Comparison of ENCODE assay signal across 10 cellular contexts in the genomic region with DNA sequence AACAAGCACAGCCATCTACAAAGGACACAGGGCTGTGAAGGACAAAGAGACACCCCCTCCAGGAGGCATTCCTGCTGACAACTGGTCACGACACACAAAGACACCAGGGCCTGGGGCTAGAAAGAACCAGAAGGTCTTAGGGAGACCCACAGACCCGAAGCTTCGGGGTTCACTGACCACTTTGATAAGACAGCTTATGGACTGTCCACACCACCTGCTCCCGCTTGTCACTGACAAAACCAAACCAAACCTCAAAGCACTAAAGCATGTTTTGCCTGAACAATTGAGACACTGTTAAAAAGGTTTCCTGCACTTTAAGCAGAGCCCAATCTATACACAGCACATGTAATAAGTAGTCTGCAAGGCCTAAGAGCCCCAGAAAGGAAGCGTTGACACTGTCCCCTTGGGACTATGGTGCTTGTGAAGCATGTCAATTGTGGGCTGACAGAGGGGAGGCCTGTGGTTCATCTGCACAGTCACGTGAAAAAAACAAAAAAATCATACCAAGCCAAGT.
DNase-seq lines count a peak whose midpoint lies in the region; ATAC-seq and TF ChIP-seq lines count a peak whose summit lies in the region.
"Had no signal": no experiment of that assay in that cellular context is flagged by ENCODE, and none has a peak within 500 bp of the region (broad histone marks: within the 10 kb centered on the region; RNA-seq: fewer than 3 reads in every experiment).

No MANE protein-coding gene starts in this region.

- TF ChIP-seq POLR2A in heart left ventricle (IDR thresholded peaks at IDR 0.05): no peak

- H3K36me3 ChIP-seq in heart left ventricle: peaks cover 0 to 24% (median 10%) of the 10 kb centered on the region in 9 donors

- no peaks in the 10 kb centered on the region for H3K9me3 Mint-ChIP-seq in stimulated activated effector memory CD8-positive, alpha-beta T cell treated with anti-CD3 and anti-CD28 coated beads, Interleukin-12 subunit alpha, Interleukin-12 subunit beta, amount 100 ng/mL, for 72 hours

- H3K27ac Mint-ChIP-seq in stimulated activated effector memory CD8-positive, alpha-beta T cell treated with anti-CD3 and anti-CD28 coated beads, Interleukin-12 subunit alpha, Interleukin-12 subunit beta, amount 100 ng/mL, for 72 hours: no peak overlapping the region

- H3K27me3 ChIP-seq in heart left ventricle: no peaks in the 10 kb centered on the region
- H3K27me3 ChIP-seq in dorsolateral prefrontal cortex: no peaks in the 10 kb centered on the region

- DNase-seq in Right ventricle myocardium superior: peak; percentile 13
- DNase-seq in heart left ventricle: no peak
- peak; percentile 96 for DNase-seq in NAMALWA (ENCODE audit: low spot score)
- peak in 1 of 2 donors; percentile 46 for DNase-seq in stimulated activated effector memory CD8-positive, alpha-beta T cell treated with anti-CD3 and anti-CD28 coated beads, Interleukin-12 subunit alpha, Interleukin-12 subunit beta, amount 100 ng/mL, for 72 hours (ENCODE audit: low spot score in 2 of 2)
- no peak for DNase-seq in dorsolateral prefrontal cortex
- DNase-seq in activated gamma-delta T cell treated with Interleukin-2 at 50 U/mL for 16 hours: no peak
- DNase-seq in activated T-cell treated with anti-CD3 and anti-CD28 coated beads, Interleukin-2, amount 50 U/mL, for 48 hours: no peak
- DNase-seq: lower lobe of right lung, NCI-H510A had no signal

- H3K4me1 ChIP-seq in heart left ventricle: peaks cover 0 to 5% (median 0%) of the 10 kb centered on the region in 12 donors
- H3K4me1 ChIP-seq: lower lobe of right lung had no signal

- H3K4me3 ChIP-seq in heart left ventricle: no peak overlapping the region
- no peak overlapping the region for H3K4me3 ChIP-seq in dorsolateral prefrontal cortex
- H3K4me3 ChIP-seq: lower lobe of right lung had no signal

- ATAC-seq in Right ventricle myocardium superior (ENCODE audit: poor library complexity): peak; percentile 18
- no peak for ATAC-seq in heart left ventricle
- ATAC-seq in HG02759 (IDR thresholded peaks at IDR 0.05; ENCODE audit: unreplicated experiment): peak; percentile 99
- ATAC-seq in stimulated activated effector memory CD8-positive, alpha-beta T cell treated with anti-CD3 and anti-CD28 coated beads, Interleukin-12 subunit alpha, Interleukin-12 subunit beta, amount 100 ng/mL, for 72 hours: peak; percentile 34
- ATAC-seq: lower lobe of right lung had no signal

- H3K36me3 Mint-ChIP-seq in stimulated activated effector memory CD8-positive, alpha-beta T cell treated with anti-CD3 and anti-CD28 coated beads, Interleukin-12 subunit alpha, Interleukin-12 subunit beta, amount 100 ng/mL, for 72 hours: peaks cover 29% of the 10 kb centered on the region

- H3K9me3 ChIP-seq in heart left ventricle: no peaks in the 10 kb centered on the region
- H3K9me3 ChIP-seq: lower lobe of right lung had no signal

- WGBS in heart left ventricle, 4 donors: 70 to 73% (median 71%) methylated on average over 6 of the region's 6 CpGs

- intact Hi-C loops in Right ventricle myocardium superior (cut with DNase I): no loop called here
- intact Hi-C loops in heart left ventricle (cut with DNase I): no loop called here
- intact Hi-C loops in dorsolateral prefrontal cortex (cut with DNase I): no loop called here

- TF ChIP-seq CTCF in heart left ventricle (IDR thresholded peaks at IDR 0.05) (no peak), dorsolateral prefrontal cortex (IDR thresholded peaks at IDR 0.05 in 54 of 56, conservative IDR thresholded peaks at IDR 0.05 in 2 of 56; ENCODE audit: low read depth in 1 of 56, partially characterized antibody in 56 of 56) (no peak)

- no peak overlapping the region for H3K4me3 Mint-ChIP-seq in stimulated activated effector memory CD8-positive, alpha-beta T cell treated with anti-CD3 and anti-CD28 coated beads, Interleukin-12 subunit alpha, Interleukin-12 subunit beta, amount 100 ng/mL, for 72 hours

- peaks cover 7% of the 10 kb centered on the region for H3K4me1 Mint-ChIP-seq in stimulated activated effector memory CD8-positive, alpha-beta T cell treated with anti-CD3 and anti-CD28 coated beads, Interleukin-12 subunit alpha, Interleukin-12 subunit beta, amount 100 ng/mL, for 72 hours

- H3K27ac ChIP-seq in heart left ventricle: no peak overlapping the region
- H3K27ac ChIP-seq in dorsolateral prefrontal cortex: no peak overlapping the region
- H3K27ac ChIP-seq: lower lobe of right lung had no signal

Comparison
In these comparisons a context has a peak if more than half of its experiments do, and no peak if none do; other contexts are left out.
1. ATAC-seq: peak in Right ventricle myocardium superior (single experiment), HG02759 (single experiment) and stimulated activated effector memory CD8-positive, alpha-beta T cell treated with anti-CD3 and anti-CD28 coated beads, Interleukin-12 subunit alpha, Interleukin-12 subunit beta, amount 100 ng/mL, for 72 hours (single experiment); none in heart left ventricle (0 of 4).
2. DNase-seq: peak in Right ventricle myocardium superior (single experiment) and NAMALWA (single experiment); none in heart left ventricle (0 of 5), dorsolateral prefrontal cortex (0 of 10), activated gamma-delta T cell treated with Interleukin-2 at 50 U/mL for 16 hours (single experiment) and activated T-cell treated with anti-CD3 and anti-CD28 coated beads, Interleukin-2, amount 50 U/mL, for 48 hours (0 of 2).